8 cellular contexts compared by ENCODE assay signal in the genomic region with DNA sequence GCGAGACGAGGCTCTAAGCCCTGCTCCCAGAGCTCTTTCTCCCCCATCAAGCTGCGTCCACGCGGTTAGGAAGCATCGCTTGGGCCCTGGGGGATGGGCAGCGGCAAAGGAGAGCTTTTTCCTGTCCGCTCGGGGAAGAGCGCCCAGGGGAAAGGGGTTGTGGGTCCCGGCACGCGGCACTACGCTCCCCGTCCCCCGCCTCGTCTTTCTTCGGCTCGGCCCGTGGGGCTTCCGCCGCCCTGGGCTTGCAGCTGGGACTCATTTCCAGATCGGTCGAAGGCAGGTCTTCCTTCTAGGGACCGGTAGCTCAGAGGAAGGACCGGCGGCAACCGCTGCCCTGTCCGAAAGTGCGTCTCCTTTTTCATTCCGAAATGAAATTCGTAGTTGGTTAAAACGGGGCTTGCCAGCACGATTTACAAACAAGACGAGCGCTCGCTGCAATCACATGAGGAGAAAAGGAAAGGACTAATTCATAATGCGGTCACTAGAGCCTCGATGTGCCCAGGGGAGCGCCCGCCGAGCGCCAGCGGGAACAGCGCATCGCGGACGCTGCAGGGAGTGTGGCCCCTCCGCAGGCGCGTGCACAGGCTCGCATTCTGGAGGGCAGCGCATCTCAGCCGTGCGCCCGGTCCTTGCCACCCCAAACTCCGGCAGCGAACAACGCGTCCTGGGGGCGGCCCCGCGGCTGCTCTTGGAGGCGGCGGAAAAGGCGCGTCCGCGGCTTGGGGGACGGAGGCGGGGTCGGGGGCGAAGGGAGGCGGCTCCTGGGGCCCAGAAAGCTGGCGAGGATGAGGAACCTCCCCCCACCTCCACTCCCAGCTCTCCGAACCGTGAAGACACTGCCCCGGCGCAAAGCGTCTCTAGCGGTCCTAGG. TPM values are rescaled to one million over a fixed set of nuclear protein-coding genes. Genes with fewer than 3 reads are reported as not detected.
DNase-seq lines count a peak whose midpoint lies in the region; ATAC-seq lines count a peak whose summit lies in the region.

No MANE protein-coding gene starts in this region.

- ATAC-seq in GM21390 (IDR thresholded peaks at IDR 0.05; ENCODE audit: unreplicated experiment): peak; percentile 65

- peaks cover 14% of the 10 kb centered on the region for H3K4me1 ChIP-seq in adipocyte (ENCODE audit: control insufficient read depth, insufficient read depth, low read length)

- H3K9me3 Mint-ChIP-seq in immature natural killer cell: no peaks in the 10 kb centered on the region

- peak overlapping the region; percentile 36 to 93 (median 79) for H3K27ac Mint-ChIP-seq in immature natural killer cell

- H3K4me3 ChIP-seq in adipocyte (ENCODE audit: low read length): peak overlapping the region; percentile 84

- peak overlapping the region; percentile 85 to 95 (median 89) for H3K4me3 Mint-ChIP-seq in immature natural killer cell

- peaks cover 72 to 82% of the 10 kb centered on the region in 2 donors for H3K4me1 Mint-ChIP-seq in immature natural killer cell

- H3K9ac ChIP-seq in adipocyte (ENCODE audit: low read length): peak overlapping the region; percentile 46

- H3K36me3 ChIP-seq in adipocyte (ENCODE audit: control insufficient read depth, insufficient read depth, low read length, severe bottlenecking): no peaks in the 10 kb centered on the region

- H3K27me3 ChIP-seq in adipocyte (replicated peaks; ENCODE audit: control insufficient read depth, insufficient read depth, low read length): peaks cover 24% of the 10 kb centered on the region

- peaks cover 0 to 4% (median 0%) of the 10 kb centered on the region in 3 donors for H3K27me3 Mint-ChIP-seq in immature natural killer cell (ENCODE audit: low read depth in 3 of 3)

- no peaks in the 10 kb centered on the region for H3K9me3 ChIP-seq in adipocyte (ENCODE audit: control insufficient read depth, low read length)

- peak; percentile 57 for DNase-seq in Daoy (ENCODE audit: low read depth)
- DNase-seq in HuH-7.5 (ENCODE audit: low spot score): peak; percentile 41
- peak; percentile 79 for DNase-seq in SW480 (ENCODE audit: low spot score)
- DNase-seq in adipocyte (ENCODE audit: low read depth): peak; percentile 63
- peak; percentile 69 to 75 (median 73) for DNase-seq in immature natural killer cell
- peak; percentile 69 to 79 for DNase-seq in stimulated activated CD4-positive, alpha-beta T cell treated with anti-CD3 and anti-CD28 coated beads, Interleukin-15, amount 100 ng/mL, for 48 hours (ENCODE audit: low read depth in 2 of 2)
- no peak for DNase-seq in foreskin melanocyte

- H3K36me3 Mint-ChIP-seq in immature natural killer cell: peaks cover 5 to 9% (median 6%) of the 10 kb centered on the region in 3 donors

RNA-seq across cellular contexts. Expression of gene ITPRIPL1, which starts 3.6 kb away (rescaled TPM):
- 2.4 and 2.7 TPM in 2 replicates for total RNA-seq in Daoy (2014; rRNA removed; shearing (Covaris generic))
- polyA plus RNA-seq in immature natural killer cell: 10 to 100 TPM; 17.2 to 39.1 (median 33.0) TPM

RNA-seq across cellular contexts. Expression of gene NCAPH, which starts 14.1 kb away (rescaled TPM):
- 56.2 and 66.9 TPM in 2 replicates for total RNA-seq in Daoy (2014; rRNA removed; shearing (Covaris generic))
- 1 to 10 TPM in 2 of 3 donors, not detected in 1; 1.6 to 2.0 TPM for polyA plus RNA-seq in immature natural killer cell

RNA-seq across cellular contexts. Expression of gene SNRNP200, which starts 16.1 kb away (rescaled TPM):
- 29.2 and 34.9 TPM in 2 replicates for total RNA-seq in Daoy (2014; rRNA removed; shearing (Covaris generic))
- 100 to 1,000 TPM in 1 of 3 donors, 10 to 100 TPM in 2; 42.3 to 105 (median 46.6) TPM for polyA plus RNA-seq in immature natural killer cell

RNA-seq across cellular contexts. Expression of gene CIAO1, which starts 55.4 kb away (rescaled TPM):
- total RNA-seq in Daoy (2014; rRNA removed; shearing (Covaris generic)): 136 and 166 TPM in 2 replicates
- 100 to 1,000 TPM in 2 of 3 donors, 10 to 100 TPM in 1; 92.2 to 142 (median 134) TPM for polyA plus RNA-seq in immature natural killer cell

RNA-seq across cellular contexts. Expression of gene TMEM127, which starts 55.7 kb away (rescaled TPM):
- total RNA-seq in Daoy (2014; rRNA removed; shearing (Covaris generic)): 16.2 and 19.1 TPM in 2 replicates
- 10 to 100 TPM; 24.6 to 57.7 (median 31.3) TPM for polyA plus RNA-seq in immature natural killer cell
